26 cellular contexts compared by ENCODE assay signal in the genomic region with DNA sequence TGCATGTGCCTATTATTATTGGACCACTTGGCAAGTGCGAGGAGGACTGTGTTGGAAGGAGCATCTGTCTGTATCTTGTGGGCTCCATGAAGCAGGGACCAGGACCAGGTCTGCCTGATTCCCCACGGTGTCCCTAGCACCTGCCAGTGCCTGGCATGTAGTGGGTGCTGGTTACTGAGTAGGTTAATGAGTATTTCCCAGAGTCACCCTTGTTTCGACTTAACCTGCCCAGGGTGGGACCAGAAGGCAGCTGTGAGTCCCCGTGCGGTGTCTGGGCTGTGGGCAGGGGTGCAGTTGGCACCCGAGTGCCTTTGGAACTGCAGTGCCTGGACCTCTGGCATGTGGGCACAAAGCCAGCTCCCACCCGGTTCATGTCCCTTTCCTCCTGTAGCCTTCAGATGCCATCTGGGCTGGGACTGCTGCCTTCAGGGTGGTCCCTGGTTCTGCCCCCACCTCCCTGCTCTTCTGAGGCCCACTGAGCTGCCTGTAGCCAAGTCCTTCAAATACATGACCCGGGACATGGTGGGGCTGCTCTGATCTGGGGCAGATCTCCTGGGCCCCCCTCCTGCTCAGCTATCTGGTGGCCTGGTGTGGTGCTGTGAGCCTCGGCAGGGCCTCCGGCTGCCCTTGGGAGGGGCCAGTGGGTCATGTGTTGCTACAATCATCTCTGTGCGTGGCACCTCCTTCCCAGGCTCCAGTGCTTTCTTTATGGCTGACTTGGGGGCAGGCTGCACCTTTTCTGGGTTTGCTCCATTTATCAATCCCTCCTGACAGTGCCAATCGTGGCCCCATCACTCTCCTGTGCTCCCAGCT. TPM values are rescaled to one million over a fixed set of nuclear protein-coding genes. Genes with fewer than 3 reads are reported as not detected.
"Had no signal": no experiment of that assay in that cellular context is flagged by ENCODE, and none has a peak within 500 bp of the region (broad histone marks: within the 10 kb centered on the region; RNA-seq: fewer than 3 reads in every experiment).

No MANE protein-coding gene starts in this region.

- H3K27me3 ChIP-seq: adrenal gland, body of pancreas, colonic mucosa, neural progenitor cell, tibial nerve had no signal

- H3K9me3 ChIP-seq: adrenal gland, body of pancreas, colonic mucosa, esophagus squamous epithelium, left ventricle myocardium inferior, tibial nerve had no signal

- H2AFZ ChIP-seq: neural progenitor cell had no signal

- H3K36me3 ChIP-seq: adrenal gland, colonic mucosa, esophagus squamous epithelium, left ventricle myocardium inferior, neural progenitor cell, tibial nerve had no signal

- H3K4me1 ChIP-seq: adrenal gland, body of pancreas, colonic mucosa had no signal

- ATAC-seq: body of pancreas, natural killer cell, sciatic nerve had no signal

- H3K4me2 ChIP-seq: neural progenitor cell had no signal

- H3K4me3 ChIP-seq: adrenal gland, body of pancreas, colonic mucosa, esophagus squamous epithelium, left ventricle myocardium inferior, lung, neural progenitor cell, tibial nerve had no signal

- H3K27ac ChIP-seq: adrenal gland, body of pancreas, colonic mucosa, epithelial cell of prostate, esophagus squamous epithelium, left ventricle myocardium inferior, neural progenitor cell, tibial nerve had no signal

- DNase-seq: activated CD4-positive, alpha-beta T cell treated with anti-CD3 and anti-CD28 coated beads for 4 hours; activated CD4-positive, alpha-beta T cell treated with anti-CD3 and anti-CD28 coated beads, Interleukin-2, amount 50 U/mL, for 4 hours; activated CD4-positive, CD25-positive, alpha-beta regulatory T cell; activated effector memory CD4-positive, alpha-beta T cell treated with Interleukin-2 at 50 U/mL for 16 hours; activated naive CD4-positive, alpha-beta T cell treated with anti-CD3 and anti-CD28 coated beads for 36 hours; activated naive CD8-positive, alpha-beta T cell treated with anti-CD3 and anti-CD28 coated beads for 36 hours; adrenal gland; aorta; body of pancreas; colonic mucosa; effector CD8-positive, alpha-beta T cell; esophagus squamous epithelium; foreskin melanocyte; left ventricle myocardium inferior; mesendoderm; natural killer cell; small intestine; stimulated activated CD4-positive, alpha-beta T cell treated with anti-CD3 and anti-CD28 coated beads, Interleukin-1b, Interleukin-23, amount 100 ng/mL, for 48 hours; stimulated activated CD4-positive, alpha-beta T cell treated with anti-CD3 and anti-CD28 coated beads, Interleukin-4, amount 100 ng/mL, for 4 hours; stimulated activated CD8-positive, alpha-beta memory T cell treated with anti-CD3 and anti-CD28 coated beads, Interleukin-4, amount 100 ng/mL, for 48 hours; stimulated activated naive CD4-positive, alpha-beta T cell had no signal

RNA-seq across cellular contexts. Expression of gene SORCS2, which starts 53.0 kb away (rescaled TPM):
- total RNA-seq: activated naive CD8-positive, alpha-beta T cell treated with anti-CD3 and anti-CD28 coated beads for 36 hours had no signal
